Comparison of ENCODE assay signal across 23 cellular contexts in the genomic region with DNA sequence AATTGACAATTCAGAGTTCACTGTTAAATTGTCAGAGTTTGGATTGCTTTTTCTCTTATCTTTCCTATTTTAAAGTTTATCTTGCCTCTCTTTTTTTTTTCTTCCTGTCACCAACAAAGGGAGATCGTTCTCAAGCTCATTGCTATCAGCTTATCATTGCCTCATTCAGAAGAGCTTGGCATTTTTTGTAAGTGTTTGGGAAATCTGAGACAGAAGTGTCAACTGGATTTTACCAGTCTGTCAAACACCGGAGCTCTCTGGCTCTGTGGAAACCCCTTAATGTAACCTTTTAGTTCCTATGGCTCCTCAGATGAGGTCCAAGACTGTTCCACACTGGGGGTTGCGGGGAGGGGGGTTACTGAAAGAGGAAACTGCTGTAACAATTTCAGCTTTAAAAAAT.
"Had no signal": no experiment of that assay in that cellular context is flagged by ENCODE, and none has a peak within 500 bp of the region (broad histone marks: within the 10 kb centered on the region; RNA-seq: fewer than 3 reads in every experiment).

No MANE protein-coding gene starts in this region.

- ATAC-seq: activated T-cell treated with anti-CD3 and anti-CD28 coated beads, Interleukin-2, amount 50 U/mL, for 4 hours had no signal

- H3K4me3 ChIP-seq: Peyer's patch had no signal

- H3K27me3 ChIP-seq: brain microvascular endothelial cell, Peyer's patch had no signal

- H3K36me3 ChIP-seq: brain microvascular endothelial cell, Peyer's patch had no signal

- H3K27ac ChIP-seq: brain microvascular endothelial cell, RWPE1, VCaP had no signal

- DNase-seq: activated CD4-positive, alpha-beta memory T cell treated with anti-CD3 and anti-CD28 coated beads for 36 hours; activated CD4-positive, alpha-beta T cell treated with anti-CD3 and anti-CD28 coated beads, Interleukin-2, amount 10 ng/mL, durations not matched to agents 7 days and 5 days; activated CD4-positive, CD25-positive, alpha-beta regulatory T cell; activated CD8-positive, alpha-beta memory T cell treated with anti-CD3 and anti-CD28 coated beads for 24 hours; activated gamma-delta T cell; activated naive CD4-positive, alpha-beta T cell treated with anti-CD3 and anti-CD28 coated beads, Interleukin-2, amount 10 ng/mL, durations not matched to agents 7 days and 5 days; activated naive CD8-positive, alpha-beta T cell treated with anti-CD3 and anti-CD28 coated beads for 36 hours; activated T-cell treated with anti-CD3 and anti-CD28 coated beads, Interleukin-2, amount 50 U/mL, for 4 hours; brain microvascular endothelial cell; KG1; NCI-H1092; NCI-H1417; NCI-H1930; NCI-H2171; NCI-H2227 treated with DMSO at 0.1 percent for 48 hours; NCI-H510A; NCI-H526 treated with DMSO at 0.1 percent for 48 hours; NCI-H82; Peyer's patch; SHP77; T-helper 1 cell had no signal

- H3K9me3 ChIP-seq: Peyer's patch had no signal
